15 cellular contexts compared by ENCODE assay signal in the genomic region with DNA sequence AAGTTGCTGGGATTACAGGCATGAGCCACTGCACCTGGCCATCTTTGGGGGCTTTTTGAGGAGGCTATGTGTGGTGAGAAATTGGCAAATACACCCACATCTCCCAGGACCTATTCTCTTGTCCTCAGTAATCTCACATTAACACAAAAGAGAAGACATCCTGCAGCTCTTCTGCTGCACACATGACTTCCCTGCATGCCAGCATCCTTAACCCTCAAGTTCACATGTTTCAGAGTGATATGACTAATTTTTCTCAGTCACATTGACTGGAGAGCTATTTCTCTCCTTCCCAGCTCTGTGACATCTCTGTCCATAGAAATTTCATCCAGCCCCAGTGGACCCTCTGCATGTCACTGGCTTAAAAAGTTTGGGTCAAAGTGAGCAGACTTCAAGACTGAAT. TPM values are rescaled to one million over a fixed set of nuclear protein-coding genes. Genes with fewer than 3 reads are reported as not detected.
DNase-seq lines count a peak whose midpoint lies in the region; ATAC-seq lines count a peak whose summit lies in the region.
"Had no signal": no experiment of that assay in that cellular context is flagged by ENCODE, and none has a peak within 500 bp of the region (broad histone marks: within the 10 kb centered on the region; RNA-seq: fewer than 3 reads in every experiment).

No MANE protein-coding gene starts in this region.

- H3K9me3 Mint-ChIP-seq in CD8-positive, alpha-beta memory T cell: no peaks in the 10 kb centered on the region
- H3K9me3 Mint-ChIP-seq in activated naive CD8-positive, alpha-beta T cell treated with anti-CD3 and anti-CD28 coated beads, Interleukin-2, amount 10 ng/mL, durations not matched to agents 7 days and 5 days: no peaks in the 10 kb centered on the region
- no peaks in the 10 kb centered on the region for H3K9me3 Mint-ChIP-seq in naive thymus-derived CD4-positive, alpha-beta T cell

- DNase-seq in CD8-positive, alpha-beta memory T cell: no peak
- peak; percentile 45 for DNase-seq in GM23248
- no peak for DNase-seq in activated naive CD8-positive, alpha-beta T cell treated with anti-CD3 and anti-CD28 coated beads, Interleukin-2, amount 10 ng/mL, durations not matched to agents 7 days and 5 days
- DNase-seq in naive thymus-derived CD4-positive, alpha-beta T cell: no peak
- no peak for DNase-seq in NCI-H2171 (lab: John Stamatoyannopoulos, UW)
- no peak for DNase-seq in stimulated activated CD4-positive, alpha-beta T cell treated with anti-CD3 and anti-CD28 coated beads, Interleukin-4, amount 100 ng/mL, for 1 hour
- no peak for DNase-seq in activated gamma-delta T cell (lab: John Stamatoyannopoulos, UW)
- DNase-seq: activated CD8-positive, alpha-beta memory T cell treated with anti-CD3 and anti-CD28 coated beads, Interleukin-2, amount 10 ng/mL, durations not matched to agents 7 days and 5 days; amygdala; NCI-H187 treated with DMSO at 0.1 percent for 48 hours; NCI-H748 treated with DMSO at 0.1 percent for 48 hours; Right ventricle myocardium superior; sigmoid colon had no signal

- H3K4me2 ChIP-seq in GM23248 (ENCODE audit: unreplicated experiment): no peak overlapping the region

- H2AFZ ChIP-seq in GM23248: no peak overlapping the region

- peak overlapping the region in 3 of 8 donors; percentile 10 to 77 (median 65) for H3K27ac Mint-ChIP-seq in CD8-positive, alpha-beta memory T cell
- peak overlapping the region; percentile 20 for H3K27ac Mint-ChIP-seq in activated naive CD8-positive, alpha-beta T cell treated with anti-CD3 and anti-CD28 coated beads, Interleukin-2, amount 10 ng/mL, durations not matched to agents 7 days and 5 days
- H3K27ac Mint-ChIP-seq in naive thymus-derived CD4-positive, alpha-beta T cell: peak overlapping the region in 6 of 9 donors; percentile 16 to 78 (median 54)
- H3K27ac Mint-ChIP-seq: activated CD8-positive, alpha-beta memory T cell treated with anti-CD3 and anti-CD28 coated beads, Interleukin-2, amount 10 ng/mL, durations not matched to agents 7 days and 5 days had no signal

- H3K4me3 Mint-ChIP-seq in CD8-positive, alpha-beta memory T cell: peak overlapping the region in 6 of 7 donors; percentile 13 to 55 (median 46)
- H3K4me3 Mint-ChIP-seq in activated naive CD8-positive, alpha-beta T cell treated with anti-CD3 and anti-CD28 coated beads, Interleukin-2, amount 10 ng/mL, durations not matched to agents 7 days and 5 days: no peak overlapping the region
- peak overlapping the region in 7 of 10 donors; percentile 14 to 74 (median 39) for H3K4me3 Mint-ChIP-seq in naive thymus-derived CD4-positive, alpha-beta T cell

- no peak overlapping the region for H3K27ac ChIP-seq in CD8-positive, alpha-beta memory T cell (ENCODE audit: low read depth, low read length)
- peak overlapping the region; percentile 73; the same call in 1 of the 2 replicates for H3K27ac ChIP-seq in GM23248
- no peak overlapping the region for H3K27ac ChIP-seq in naive thymus-derived CD4-positive, alpha-beta T cell (ENCODE audit: low read depth, low read length)
- H3K27ac ChIP-seq: sigmoid colon had no signal

- intact Hi-C loops in naive thymus-derived CD4-positive, alpha-beta T cell (cut with micrococcal nuclease): loop anchor here in 1 of 2 donors (10.0 kb wide), 1 partner anchor 403 kb away; no protein-coding TSS in a partner anchor

- in situ Hi-C loops in GM23248 (cut with MboI): no loop called here

- H3K9ac ChIP-seq in GM23248: no peak overlapping the region

- peaks cover 0 to 7% (median 0%) of the 10 kb centered on the region in 3 donors for H3K36me3 Mint-ChIP-seq in CD8-positive, alpha-beta memory T cell
- H3K36me3 Mint-ChIP-seq in activated naive CD8-positive, alpha-beta T cell treated with anti-CD3 and anti-CD28 coated beads, Interleukin-2, amount 10 ng/mL, durations not matched to agents 7 days and 5 days: no peaks in the 10 kb centered on the region
- H3K36me3 Mint-ChIP-seq in naive thymus-derived CD4-positive, alpha-beta T cell: no peaks in the 10 kb centered on the region
- H3K36me3 Mint-ChIP-seq: activated CD8-positive, alpha-beta memory T cell treated with anti-CD3 and anti-CD28 coated beads, Interleukin-2, amount 10 ng/mL, durations not matched to agents 7 days and 5 days had no signal

- POLR2A ChIA-PET in CD8-positive, alpha-beta memory T cell (lab: Charles Lee): no interaction called here
- POLR2A ChIA-PET in activated naive CD8-positive, alpha-beta T cell treated with anti-CD3 and anti-CD28 coated beads, Interleukin-2, amount 10 ng/mL, durations not matched to agents 7 days and 5 days (lab: Charles Lee): interaction anchor here (1.0 kb wide), 1 partner anchor 136 kb away, joined by 4 read pairs; no protein-coding TSS in a partner anchor
- POLR2A ChIA-PET in naive thymus-derived CD4-positive, alpha-beta T cell (lab: Charles Lee): interaction anchor here (1.8 to 2.9 kb wide), 2 partner anchors 9 to 137 kb away, joined by 4 to 44 read pairs; a partner anchor contains a TSS

- CTCF ChIA-PET in CD8-positive, alpha-beta memory T cell (lab: Charles Lee): no interaction called here
- CTCF ChIA-PET in naive thymus-derived CD4-positive, alpha-beta T cell (lab: Charles Lee): no interaction called here

- ATAC-seq in activated naive CD8-positive, alpha-beta T cell treated with anti-CD3 and anti-CD28 coated beads, Interleukin-2, amount 10 ng/mL, durations not matched to agents 7 days and 5 days (ENCODE audit: low read depth): no peak
- no peak for ATAC-seq in naive thymus-derived CD4-positive, alpha-beta T cell
- ATAC-seq in HG03342 (IDR thresholded peaks at IDR 0.05; ENCODE audit: unreplicated experiment): no peak
- ATAC-seq: activated CD8-positive, alpha-beta memory T cell treated with anti-CD3 and anti-CD28 coated beads, Interleukin-2, amount 10 ng/mL, durations not matched to agents 7 days and 5 days had no signal

- H3K4me3 ChIP-seq in CD8-positive, alpha-beta memory T cell (ENCODE audit: low read length): no peak overlapping the region
- H3K4me3 ChIP-seq in GM23248: no peak overlapping the region
- H3K4me3 ChIP-seq in naive thymus-derived CD4-positive, alpha-beta T cell (ENCODE audit: low read length): no peak overlapping the region
- H3K4me3 ChIP-seq: sigmoid colon had no signal

- H3K9me2 ChIP-seq in GM23248 (ENCODE audit: insufficient read depth): no peaks in the 10 kb centered on the region

- H3K79me2 ChIP-seq in GM23248 (ENCODE audit: insufficient read depth): peaks cover 29% of the 10 kb centered on the region

- peaks cover 1 to 10% of the 10 kb centered on the region in 2 donors for H3K27me3 Mint-ChIP-seq in CD8-positive, alpha-beta memory T cell
- peaks cover 3% of the 10 kb centered on the region for H3K27me3 Mint-ChIP-seq in activated naive CD8-positive, alpha-beta T cell treated with anti-CD3 and anti-CD28 coated beads, Interleukin-2, amount 10 ng/mL, durations not matched to agents 7 days and 5 days
- H3K27me3 Mint-ChIP-seq in naive thymus-derived CD4-positive, alpha-beta T cell: peaks cover 0 to 7% (median 5%) of the 10 kb centered on the region in 5 donors

- H3K4me1 ChIP-seq in CD8-positive, alpha-beta memory T cell (ENCODE audit: insufficient read depth, low read length): peaks cover 13% of the 10 kb centered on the region
- peaks cover 54% of the 10 kb centered on the region for H3K4me1 ChIP-seq in GM23248 (ENCODE audit: insufficient read depth)
- peaks cover 8 to 15% of the 10 kb centered on the region in 2 donors for H3K4me1 ChIP-seq in naive thymus-derived CD4-positive, alpha-beta T cell (ENCODE audit: control insufficient read depth in 2 of 2, insufficient read depth in 2 of 2, low read length in 2 of 2)

- H3F3A ChIP-seq in GM23248 (ENCODE audit: insufficient read depth): peaks cover 32% of the 10 kb centered on the region

- no peaks in the 10 kb centered on the region for H3K27me3 ChIP-seq in CD8-positive, alpha-beta memory T cell (ENCODE audit: insufficient read depth, low read length, poor library complexity, severe bottlenecking)
- no peaks in the 10 kb centered on the region for H3K27me3 ChIP-seq in GM23248 (replicated peaks; ENCODE audit: insufficient read depth)
- no peaks in the 10 kb centered on the region for H3K27me3 ChIP-seq in naive thymus-derived CD4-positive, alpha-beta T cell (ENCODE audit: control insufficient read depth in 2 of 2, insufficient read depth in 2 of 2, low read length in 2 of 2)

- H4K20me1 ChIP-seq in GM23248 (ENCODE audit: insufficient read depth): no peaks in the 10 kb centered on the region; the same call in 1 of the 2 replicates

- peaks cover 25 to 35% (median 27%) of the 10 kb centered on the region in 3 donors for H3K4me1 Mint-ChIP-seq in CD8-positive, alpha-beta memory T cell
- peaks cover 18% of the 10 kb centered on the region for H3K4me1 Mint-ChIP-seq in activated naive CD8-positive, alpha-beta T cell treated with anti-CD3 and anti-CD28 coated beads, Interleukin-2, amount 10 ng/mL, durations not matched to agents 7 days and 5 days
- H3K4me1 Mint-ChIP-seq in naive thymus-derived CD4-positive, alpha-beta T cell: peaks cover 6 to 34% (median 27%) of the 10 kb centered on the region in 7 donors

- H3K36me3 ChIP-seq in CD8-positive, alpha-beta memory T cell (ENCODE audit: insufficient read depth, low read length): no peaks in the 10 kb centered on the region
- no peaks in the 10 kb centered on the region for H3K36me3 ChIP-seq in GM23248 (ENCODE audit: low read depth)
- H3K36me3 ChIP-seq in naive thymus-derived CD4-positive, alpha-beta T cell (ENCODE audit: control insufficient read depth in 2 of 3, insufficient read depth in 3 of 3, low read length in 3 of 3): no peaks in the 10 kb centered on the region
- H3K36me3 ChIP-seq: sigmoid colon had no signal

- H3K9me3 ChIP-seq in CD8-positive, alpha-beta memory T cell (ENCODE audit: low read length): no peaks in the 10 kb centered on the region
- no peaks in the 10 kb centered on the region for H3K9me3 ChIP-seq in GM23248 (ENCODE audit: low read depth)
- H3K9me3 ChIP-seq in naive thymus-derived CD4-positive, alpha-beta T cell (ENCODE audit: control insufficient read depth in 2 of 3, low read length in 3 of 3): no peaks in the 10 kb centered on the region
- H3K9me3 ChIP-seq: sigmoid colon had no signal

RNA-seq across cellular contexts. Expression of a gene that starts 1.9 kb away (rescaled TPM):
- total RNA-seq in CD8-positive, alpha-beta memory T cell: 10 to 100 TPM; 60.2 to 62.9 TPM
- polyA plus RNA-seq in CD8-positive, alpha-beta memory T cell: 82.5 TPM
- total RNA-seq in GM23248 (2014; rRNA removed; shearing (Covaris generic)): 52.6 and 60.1 TPM in 2 replicates
- 70.6 and 77.7 TPM in 2 replicates for polyA plus RNA-seq in GM23248 (2016; fragmentation: Nextera tagmentation; extraction: Ambion mirVana)
- 10 to 100 TPM; 42.4 to 46.4 TPM for total RNA-seq in activated naive CD8-positive, alpha-beta T cell treated with anti-CD3 and anti-CD28 coated beads, Interleukin-2, amount 10 ng/mL, durations not matched to agents 7 days and 5 days
- 10 to 100 TPM; 26.7 to 48.7 (median 43.6) TPM for total RNA-seq in naive thymus-derived CD4-positive, alpha-beta T cell
- 10 to 100 TPM; 95.1 to 95.8 TPM for polyA plus RNA-seq in naive thymus-derived CD4-positive, alpha-beta T cell

RNA-seq across cellular contexts. Expression of a gene that starts 37.0 kb away (rescaled TPM):
- 10 to 100 TPM; 32.6 to 35.3 TPM for total RNA-seq in CD8-positive, alpha-beta memory T cell
- 12.3 TPM for polyA plus RNA-seq in CD8-positive, alpha-beta memory T cell
- total RNA-seq in GM23248 (2014; rRNA removed; shearing (Covaris generic)): 0.43 and 2.7 TPM in 2 replicates
- polyA plus RNA-seq in GM23248 (2016; fragmentation: Nextera tagmentation; extraction: Ambion mirVana): 1.3 and 1.4 TPM in 2 replicates
- total RNA-seq in activated naive CD8-positive, alpha-beta T cell treated with anti-CD3 and anti-CD28 coated beads, Interleukin-2, amount 10 ng/mL, durations not matched to agents 7 days and 5 days: 10 to 100 TPM; 26.0 to 28.5 TPM
- total RNA-seq in naive thymus-derived CD4-positive, alpha-beta T cell: 10 to 100 TPM; 28.3 to 44.7 (median 38.1) TPM
- 10 to 100 TPM in 1 of 2 donors, 1 to 10 TPM in 1; 9.9 to 18.1 TPM for polyA plus RNA-seq in naive thymus-derived CD4-positive, alpha-beta T cell

RNA-seq across cellular contexts. Expression of a gene that starts 38.8 kb away (rescaled TPM):
- total RNA-seq in CD8-positive, alpha-beta memory T cell: not detected
- polyA plus RNA-seq in CD8-positive, alpha-beta memory T cell: not detected
- not detected in 2 replicates for total RNA-seq in GM23248 (2014; rRNA removed; shearing (Covaris generic))
- not detected in 2 replicates for polyA plus RNA-seq in GM23248 (2016; fragmentation: Nextera tagmentation; extraction: Ambion mirVana)
- total RNA-seq in activated naive CD8-positive, alpha-beta T cell treated with anti-CD3 and anti-CD28 coated beads, Interleukin-2, amount 10 ng/mL, durations not matched to agents 7 days and 5 days: not detected
- not detected for total RNA-seq in naive thymus-derived CD4-positive, alpha-beta T cell
- polyA plus RNA-seq in naive thymus-derived CD4-positive, alpha-beta T cell: not detected
- total RNA-seq: activated CD8-positive, alpha-beta memory T cell treated with anti-CD3 and anti-CD28 coated beads, Interleukin-2, amount 10 ng/mL, durations not matched to agents 7 days and 5 days; Right ventricle myocardium superior had no signal
- polyA plus RNA-seq: BJ had no signal
